Comparison of ENCODE assay signal across 16 cellular contexts in genomic region chr18:37710731-37711130, GRCh38.
"Had no signal": no experiment of that assay in that cellular context is flagged by ENCODE, and none has a peak within 500 bp of the region (broad histone marks: within the 10 kb centered on the region; RNA-seq: fewer than 3 reads in every experiment).

No MANE protein-coding gene starts in this region.

- H3K4me3 Mint-ChIP-seq: activated B cell treated with CpG ODN at 0.5 μM for 24 hours; activated CD4-positive, alpha-beta T cell treated with anti-CD3 and anti-CD28 coated beads, Interleukin-2, amount 10 ng/mL, durations not matched to agents 7 days and 5 days; activated naive CD8-positive, alpha-beta T cell treated with anti-CD3 and anti-CD28 coated beads, Interleukin-2, amount 10 ng/mL, durations not matched to agents 7 days and 5 days; brain; natural killer cell treated with Interleukin-12 subunit alpha and Interleukin-12 subunit beta and Interleukin-15 and Interleukin-18, amount 100 ng/mL, for 72 hours had no signal

- H3K27me3 Mint-ChIP-seq: activated B cell treated with CpG ODN at 0.5 μM for 24 hours; activated CD4-positive, alpha-beta T cell treated with anti-CD3 and anti-CD28 coated beads, Interleukin-2, amount 10 ng/mL, durations not matched to agents 7 days and 5 days; activated naive CD8-positive, alpha-beta T cell treated with anti-CD3 and anti-CD28 coated beads, Interleukin-2, amount 10 ng/mL, durations not matched to agents 7 days and 5 days; brain; natural killer cell treated with Interleukin-12 subunit alpha and Interleukin-12 subunit beta and Interleukin-15 and Interleukin-18, amount 100 ng/mL, for 72 hours had no signal

- H3K36me3 ChIP-seq: stomach, upper lobe of left lung had no signal

- H3K27me3 ChIP-seq: stomach, testis, upper lobe of left lung had no signal

- H3K4me1 Mint-ChIP-seq: activated B cell treated with CpG ODN at 0.5 μM for 24 hours; activated CD4-positive, alpha-beta T cell treated with anti-CD3 and anti-CD28 coated beads, Interleukin-2, amount 10 ng/mL, durations not matched to agents 7 days and 5 days; activated naive CD8-positive, alpha-beta T cell treated with anti-CD3 and anti-CD28 coated beads, Interleukin-2, amount 10 ng/mL, durations not matched to agents 7 days and 5 days had no signal

- H3K4me3 ChIP-seq: stomach, testis, upper lobe of left lung had no signal

- ATAC-seq: natural killer cell treated with Interleukin-12 subunit alpha and Interleukin-12 subunit beta and Interleukin-15 and Interleukin-18, amount 100 ng/mL, for 72 hours had no signal

- H3K4me1 ChIP-seq: stomach, testis had no signal

- H3K36me3 Mint-ChIP-seq: activated naive CD8-positive, alpha-beta T cell treated with anti-CD3 and anti-CD28 coated beads, Interleukin-2, amount 10 ng/mL, durations not matched to agents 7 days and 5 days; brain; natural killer cell treated with Interleukin-12 subunit alpha and Interleukin-12 subunit beta and Interleukin-15 and Interleukin-18, amount 100 ng/mL, for 72 hours had no signal

- DNase-seq: activated B cell treated with CpG ODN at 0.5 μM for 24 hours; activated CD4-positive, alpha-beta T cell treated with anti-CD3 and anti-CD28 coated beads, Interleukin-2, amount 10 ng/mL, durations not matched to agents 7 days and 5 days; activated CD8-positive, alpha-beta memory T cell treated with anti-CD3 and anti-CD28 coated beads for 24 hours; activated naive CD8-positive, alpha-beta T cell treated with anti-CD3 and anti-CD28 coated beads, Interleukin-2, amount 10 ng/mL, durations not matched to agents 7 days and 5 days; effector CD8-positive, alpha-beta T cell; foreskin fibroblast; head of caudate nucleus; posterior cingulate gyrus; retina; stimulated activated CD4-positive, alpha-beta T cell treated with anti-CD3 and anti-CD28 coated beads, Interleukin-12 subunit alpha, Interleukin-12 subunit beta, amount 100 ng/mL, for 4 hours; stimulated activated CD4-positive, alpha-beta T cell treated with anti-CD3 and anti-CD28 coated beads, Interleukin-2, amount 100 ng/mL, for 24 hours; stomach; testis; upper lobe of left lung had no signal

- H3K27ac Mint-ChIP-seq: activated B cell treated with CpG ODN at 0.5 μM for 24 hours; activated CD4-positive, alpha-beta T cell treated with anti-CD3 and anti-CD28 coated beads, Interleukin-2, amount 10 ng/mL, durations not matched to agents 7 days and 5 days; activated naive CD8-positive, alpha-beta T cell treated with anti-CD3 and anti-CD28 coated beads, Interleukin-2, amount 10 ng/mL, durations not matched to agents 7 days and 5 days; brain; natural killer cell treated with Interleukin-12 subunit alpha and Interleukin-12 subunit beta and Interleukin-15 and Interleukin-18, amount 100 ng/mL, for 72 hours had no signal

- H3K27ac ChIP-seq: stomach, testis, upper lobe of left lung had no signal

- H3K9me3 ChIP-seq: testis, upper lobe of left lung had no signal
